Comparison of ENCODE assay signal across 8 cellular contexts in the genomic region with DNA sequence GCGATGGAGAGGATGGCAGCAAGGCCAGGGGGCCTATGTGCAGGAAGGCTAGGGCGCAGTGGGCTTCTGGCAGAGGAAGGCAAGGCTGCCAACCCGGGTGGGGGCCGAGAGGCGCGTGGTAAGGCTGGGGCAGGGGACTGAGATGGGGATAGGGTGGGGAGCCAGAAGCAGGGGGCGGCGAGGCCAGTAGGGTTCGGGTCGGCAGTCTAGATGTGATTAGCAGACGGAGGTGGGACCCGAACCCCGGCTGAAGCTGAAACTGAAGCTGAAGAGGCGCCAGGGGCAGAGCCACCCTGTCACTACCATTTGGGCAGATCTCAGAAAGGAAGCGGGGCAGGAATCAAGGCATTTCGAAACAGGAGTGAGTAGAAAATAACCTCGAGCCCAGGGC. TPM values are rescaled to one million over a fixed set of nuclear protein-coding genes. Genes with fewer than 3 reads are reported as not detected.
A peak's percentile ranks its signal among the peaks of the same experiment; 100 is the strongest.
DNase-seq lines count a peak whose midpoint lies in the region; ATAC-seq and TF ChIP-seq lines count a peak whose summit lies in the region.

No MANE protein-coding gene starts in this region.

- H3K27me3 Mint-ChIP-seq in activated CD4-positive, alpha-beta memory T cell treated with anti-CD3 and anti-CD28 coated beads for 36 hours = no peaks in the 10 kb centered on the region
- H3K27me3 Mint-ChIP-seq in natural killer cell treated with Interleukin-12 subunit alpha and Interleukin-12 subunit beta and Interleukin-15 and Interleukin-18, amount 100 ng/mL, for 72 hours = peaks cover 6 to 12% of the 10 kb centered on the region in 2 donors

- peaks cover 20% of the 10 kb centered on the region for H3K36me3 Mint-ChIP-seq in activated CD4-positive, alpha-beta memory T cell treated with anti-CD3 and anti-CD28 coated beads for 36 hours
- no peaks in the 10 kb centered on the region for H3K36me3 Mint-ChIP-seq in natural killer cell treated with Interleukin-12 subunit alpha and Interleukin-12 subunit beta and Interleukin-15 and Interleukin-18, amount 100 ng/mL, for 72 hours

- H3K36me3 ChIP-seq in KMS-11 (ENCODE audit: insufficient read depth) (no peaks in the 10 kb centered on the region), thoracic aorta (no peaks in the 10 kb centered on the region)

- H3K4me1 ChIP-seq in KMS-11 (ENCODE audit: low read depth, poor library complexity, severe bottlenecking) (peaks cover 12% of the 10 kb centered on the region), thoracic aorta (ENCODE audit: control insufficient read depth in 1 of 2, low read depth in 2 of 2) (peaks cover 7 to 18% of the 10 kb centered on the region in 2 donors)

- peak; percentile 36 for DNase-seq in EH (ENCODE audit: low read depth)
- DNase-seq in activated CD4-positive, alpha-beta memory T cell treated with anti-CD3 and anti-CD28 coated beads for 36 hours = peak; percentile 62
- DNase-seq in natural killer cell treated with Interleukin-12 subunit alpha and Interleukin-12 subunit beta and Interleukin-15 and Interleukin-18, amount 100 ng/mL, for 72 hours (ENCODE audit: low spot score) = peak; percentile 62
- DNase-seq in thoracic aorta (ENCODE audit: low spot score) = no peak
- no peak for DNase-seq in GM19240 (ENCODE audit: insufficient read length, low spot score)

- H3K4me3 ChIP-seq in KMS-11 (IDR thresholded peaks at IDR 0.05; ENCODE audit: insufficient read depth, low read depth, low read length) (no peak overlapping the region), thoracic aorta (peak overlapping the region; percentile 88)

- H3K27ac Mint-ChIP-seq in activated CD4-positive, alpha-beta memory T cell treated with anti-CD3 and anti-CD28 coated beads for 36 hours = peak overlapping the region; percentile 82
- peak overlapping the region in 1 of 2 donors; percentile 90 for H3K27ac Mint-ChIP-seq in natural killer cell treated with Interleukin-12 subunit alpha and Interleukin-12 subunit beta and Interleukin-15 and Interleukin-18, amount 100 ng/mL, for 72 hours

- H3K9ac ChIP-seq in KMS-11 = peak overlapping the region; percentile 73

- H2AFZ ChIP-seq in KMS-11 (ENCODE audit: low read depth) = peak overlapping the region; percentile 94

- no peaks in the 10 kb centered on the region for H4K20me1 ChIP-seq in KMS-11 (ENCODE audit: insufficient read depth)

- peaks cover 43% of the 10 kb centered on the region for H3K4me1 Mint-ChIP-seq in activated CD4-positive, alpha-beta memory T cell treated with anti-CD3 and anti-CD28 coated beads for 36 hours (ENCODE audit: low read depth)
- H3K4me1 Mint-ChIP-seq in natural killer cell treated with Interleukin-12 subunit alpha and Interleukin-12 subunit beta and Interleukin-15 and Interleukin-18, amount 100 ng/mL, for 72 hours (ENCODE audit: low read depth in 2 of 2) = peaks cover 26 to 31% of the 10 kb centered on the region in 2 donors

- peak overlapping the region; percentile 58 for H3K27ac ChIP-seq in KMS-11
- H3K27ac ChIP-seq in thoracic aorta = peak overlapping the region; percentile 44 to 68

- peak overlapping the region; percentile 92 for H3K4me3 Mint-ChIP-seq in activated CD4-positive, alpha-beta memory T cell treated with anti-CD3 and anti-CD28 coated beads for 36 hours
- H3K4me3 Mint-ChIP-seq in natural killer cell treated with Interleukin-12 subunit alpha and Interleukin-12 subunit beta and Interleukin-15 and Interleukin-18, amount 100 ng/mL, for 72 hours = peak overlapping the region; percentile 95

- CTCF ChIA-PET in activated CD4-positive, alpha-beta memory T cell treated with anti-CD3 and anti-CD28 coated beads for 36 hours (lab: Charles Lee) = interaction anchor here (1.0 to 1.5 kb wide), 9 partner anchors 17 to 83 kb away, joined by 3 to 9 read pairs (median 4); a partner anchor contains a TSS

- ATAC-seq in GM21528 (IDR thresholded peaks at IDR 0.05; ENCODE audit: low FRiP score, unreplicated experiment) (peak; percentile 27), esophagus mucosa (peak; percentile 29), thoracic aorta (ENCODE audit: insufficient number of reproducible peaks, low FRiP score, low read depth) (peak; percentile 21)
- ATAC-seq in natural killer cell treated with Interleukin-12 subunit alpha and Interleukin-12 subunit beta and Interleukin-15 and Interleukin-18, amount 100 ng/mL, for 72 hours = peak; percentile 1 to 62

- intact Hi-C loops in activated CD4-positive, alpha-beta memory T cell treated with anti-CD3 and anti-CD28 coated beads for 36 hours (cut with micrococcal nuclease) = loop anchor here (5.0 to 10.0 kb wide), 3 partner anchors 279 to 358 kb away; a partner anchor contains a TSS

- no peaks in the 10 kb centered on the region for H3K9me3 ChIP-seq in thoracic aorta

- POLR2A ChIA-PET in activated CD4-positive, alpha-beta memory T cell treated with anti-CD3 and anti-CD28 coated beads for 36 hours (lab: Charles Lee) = interaction anchor here (1.1 to 1.8 kb wide), 5 partner anchors 55 to 81 kb away, joined by 3 to 14 read pairs (median 4); a partner anchor contains a TSS

- no peaks in the 10 kb centered on the region for H3K79me2 ChIP-seq in KMS-11 (ENCODE audit: insufficient read depth, low read depth)

- no peaks in the 10 kb centered on the region for H3K9me3 Mint-ChIP-seq in activated CD4-positive, alpha-beta memory T cell treated with anti-CD3 and anti-CD28 coated beads for 36 hours
- H3K9me3 Mint-ChIP-seq in natural killer cell treated with Interleukin-12 subunit alpha and Interleukin-12 subunit beta and Interleukin-15 and Interleukin-18, amount 100 ng/mL, for 72 hours = no peaks in the 10 kb centered on the region

- peak overlapping the region; percentile 66 for H3K4me2 ChIP-seq in KMS-11

- H3K27me3 ChIP-seq in KMS-11 (ENCODE audit: insufficient read depth, low read depth) (no peaks in the 10 kb centered on the region), thoracic aorta (replicated peaks; ENCODE audit: insufficient read depth) (no peaks in the 10 kb centered on the region)

- TF ChIP-seq CTCF in KMS-11 (conservative IDR thresholded peaks at IDR 0.05; ENCODE audit: low read depth, low read length) (no peak), thoracic aorta (IDR thresholded peaks at IDR 0.05) (no peak)

RNA-seq across cellular contexts. Expression of a gene that starts 0.5 kb away (rescaled TPM):
- 10 to 100 TPM; 26.9 to 27.8 TPM for total RNA-seq in activated CD4-positive, alpha-beta memory T cell treated with anti-CD3 and anti-CD28 coated beads for 36 hours
- 4.6 TPM for total RNA-seq in esophagus mucosa
- 10 to 100 TPM; 23.3 to 25.0 TPM for total RNA-seq in natural killer cell treated with Interleukin-12 subunit alpha and Interleukin-12 subunit beta and Interleukin-15 and Interleukin-18, amount 100 ng/mL, for 72 hours
- total RNA-seq in thoracic aorta = 10 to 100 TPM; 10.0 to 12.0 TPM

RNA-seq across cellular contexts. Expression of a gene that starts 0.8 kb away (rescaled TPM):
- under 1 TPM in 1 of 2 experiments, not detected in 1; 0.38 TPM for total RNA-seq in activated CD4-positive, alpha-beta memory T cell treated with anti-CD3 and anti-CD28 coated beads for 36 hours
- total RNA-seq in esophagus mucosa (0.88 TPM), thoracic aorta (under 1 TPM in 1 of 2 donors, not detected in 1; 0.14 TPM)
- under 1 TPM; 0.43 to 0.50 TPM for total RNA-seq in natural killer cell treated with Interleukin-12 subunit alpha and Interleukin-12 subunit beta and Interleukin-15 and Interleukin-18, amount 100 ng/mL, for 72 hours

RNA-seq across cellular contexts. Expression of a gene that starts 46.9 kb away (rescaled TPM):
- under 1 TPM; 0.59 to 0.65 TPM for total RNA-seq in activated CD4-positive, alpha-beta memory T cell treated with anti-CD3 and anti-CD28 coated beads for 36 hours
- total RNA-seq in esophagus mucosa = not detected
- total RNA-seq in natural killer cell treated with Interleukin-12 subunit alpha and Interleukin-12 subunit beta and Interleukin-15 and Interleukin-18, amount 100 ng/mL, for 72 hours = 1 to 10 TPM in 1 of 2 donors, under 1 TPM in 1; 0.45 to 1.3 TPM
- total RNA-seq in thoracic aorta = under 1 TPM in 1 of 2 donors, not detected in 1; 0.92 TPM

RNA-seq across cellular contexts. Expression of a gene that starts 55.5 kb away (rescaled TPM):
- total RNA-seq in activated CD4-positive, alpha-beta memory T cell treated with anti-CD3 and anti-CD28 coated beads for 36 hours = 10 to 100 TPM; 23.1 to 24.4 TPM
- total RNA-seq in esophagus mucosa = 26.6 TPM
- total RNA-seq in natural killer cell treated with Interleukin-12 subunit alpha and Interleukin-12 subunit beta and Interleukin-15 and Interleukin-18, amount 100 ng/mL, for 72 hours = 10 to 100 TPM in 1 of 2 donors, 1 to 10 TPM in 1; 6.5 to 11.6 TPM
- total RNA-seq in thoracic aorta = 10 to 100 TPM in 1 of 2 donors, 1 to 10 TPM in 1; 3.1 to 11.5 TPM

RNA-seq across cellular contexts. Expression of a gene that starts 55.7 kb away (rescaled TPM):
- 10 to 100 TPM; 12.9 to 13.1 TPM for total RNA-seq in activated CD4-positive, alpha-beta memory T cell treated with anti-CD3 and anti-CD28 coated beads for 36 hours
- total RNA-seq in esophagus mucosa (11.2 TPM), thoracic aorta (10 to 100 TPM; 15.8 to 25.0 TPM)
- 10 to 100 TPM; 16.1 to 33.1 TPM for total RNA-seq in natural killer cell treated with Interleukin-12 subunit alpha and Interleukin-12 subunit beta and Interleukin-15 and Interleukin-18, amount 100 ng/mL, for 72 hours

Comparison
In these comparisons a context has a peak if more than half of its experiments do, and no peak if none do; other contexts are left out.
1. DNase-seq: peak in EH (single experiment), activated CD4-positive, alpha-beta memory T cell treated with anti-CD3 and anti-CD28 coated beads for 36 hours (single experiment) and natural killer cell treated with Interleukin-12 subunit alpha and Interleukin-12 subunit beta and Interleukin-15 and Interleukin-18, amount 100 ng/mL, for 72 hours (single experiment); none in thoracic aorta (single experiment) and GM19240 (single experiment).
2. Peak in every context shown above with its lines, with median percentiles within 50 percentile points of each other: ATAC-seq.